9 cellular contexts compared by ENCODE assay signal in the genomic region with DNA sequence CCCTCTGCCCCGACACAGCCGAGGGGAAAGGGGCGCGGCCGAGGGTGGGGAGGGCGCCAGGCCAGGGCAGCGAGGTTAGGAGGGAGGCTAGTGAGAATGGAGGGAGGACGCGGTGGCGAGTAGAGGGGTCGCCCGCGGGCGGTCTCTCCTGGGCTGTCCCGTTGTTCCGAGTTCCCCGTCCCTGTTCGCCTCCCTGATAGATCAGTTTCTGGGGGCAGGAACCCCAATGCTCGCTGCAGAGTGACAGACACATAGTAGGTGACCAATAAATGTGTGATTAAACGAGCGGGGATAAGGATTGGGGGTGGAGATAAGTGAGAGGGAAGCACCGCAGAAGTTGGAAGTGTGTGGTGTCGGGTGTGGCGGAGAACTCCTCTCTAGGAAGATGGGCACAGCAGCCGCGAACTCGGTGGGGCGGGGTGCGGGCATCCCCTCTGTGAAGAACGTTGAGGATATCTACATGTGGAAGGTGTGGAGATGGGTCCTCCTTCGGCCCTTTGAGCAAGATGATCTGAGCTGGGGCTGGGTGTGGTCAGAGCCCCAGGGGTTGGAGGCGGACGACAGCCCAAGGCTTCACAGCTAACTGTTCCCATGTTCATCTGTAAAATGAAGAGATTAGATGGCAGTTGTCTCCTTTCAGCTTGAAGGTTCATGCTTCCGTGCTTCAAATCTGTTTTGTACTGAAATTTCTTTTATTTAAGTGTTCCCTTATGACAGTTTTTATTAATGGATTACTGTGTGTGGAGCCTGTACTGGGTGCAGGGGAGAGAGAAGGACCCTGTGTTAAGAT. TPM values are rescaled to one million over a fixed set of nuclear protein-coding genes. Genes with fewer than 3 reads are reported as not detected.
DNase-seq lines count a peak whose midpoint lies in the region; TF ChIP-seq lines count a peak whose summit lies in the region.
"Had no signal": no experiment of that assay in that cellular context is flagged by ENCODE, and none has a peak within 500 bp of the region (broad histone marks: within the 10 kb centered on the region; RNA-seq: fewer than 3 reads in every experiment).

No MANE protein-coding gene starts in this region.

- peaks cover 23% of the 10 kb centered on the region; the same call in 1 of the 2 replicates for H3K79me2 ChIP-seq in KMS-11 (ENCODE audit: insufficient read depth, low read depth)

- TF ChIP-seq POLR2A in GM10847 (IDR thresholded peaks at IDR 0.05; ENCODE audit: extremely low read depth, insufficient read length): peak; percentile 26
- no peak for TF ChIP-seq POLR2A in spleen (IDR thresholded peaks at IDR 0.05)

- in situ Hi-C loops in ACHN (cut with HindIII; ENCODE audit: low pct_ligation_motif_present, low pct_unique_long_range_greater_than_20kb, low sequenced_read_pairs): no loop called here

- DNase-seq in ACHN (peak; percentile 50), spleen (no peak), NCI-H2196 (lab: John Stamatoyannopoulos, UW; ENCODE audit: unreplicated experiment) (no peak), iPS-NIHi11 (ENCODE audit: low spot score) (no peak)

- peak overlapping the region; percentile 87 for H3K9ac ChIP-seq in KMS-11

- peak overlapping the region; percentile 57 for H3K27ac ChIP-seq in KMS-11
- peak overlapping the region; percentile 94 for H3K27ac ChIP-seq in angular gyrus (ENCODE audit: low read depth, low read length)
- H3K27ac ChIP-seq in spleen: peak overlapping the region; percentile 90 to 97 (median 93)

- 3 to 4% (median 3%) methylated on average over 23 to 34 of the region's 34 CpGs for WGBS in spleen, 5 donors

- TF ChIP-seq CTCF in KMS-11 (conservative IDR thresholded peaks at IDR 0.05; ENCODE audit: low read depth, low read length) (no peak), spleen (IDR thresholded peaks at IDR 0.05 in 8 of 11, conservative IDR thresholded peaks at IDR 0.05 in 3 of 11) (no peak)

- no peaks in the 10 kb centered on the region for H4K20me1 ChIP-seq in KMS-11 (ENCODE audit: insufficient read depth)

- peak overlapping the region; percentile 23 for H3K4me3 ChIP-seq in KMS-11 (IDR thresholded peaks at IDR 0.05; ENCODE audit: insufficient read depth, low read depth, low read length)
- peak overlapping the region; percentile 67 for H3K4me3 ChIP-seq in iPS-18c (ENCODE audit: insufficient read depth, low read depth, low read length)
- peak overlapping the region; percentile 85 to 96 (median 92) for H3K4me3 ChIP-seq in spleen

- intact Hi-C loops in spleen (cut with DNase I; ENCODE audit: low total_unique reads): no loop called here

- no peaks in the 10 kb centered on the region for H3K9me3 ChIP-seq in iPS-18c (ENCODE audit: control insufficient read depth, insufficient read depth, low read length)
- no peaks in the 10 kb centered on the region for H3K9me3 ChIP-seq in spleen

- H3K27me3 ChIP-seq in KMS-11 (ENCODE audit: insufficient read depth, low read depth) (no peaks in the 10 kb centered on the region), spleen (replicated peaks in 1 of 7) (no peaks in the 10 kb centered on the region)

- peak overlapping the region; percentile 72 for H3K4me2 ChIP-seq in KMS-11

- H3K36me3 ChIP-seq in KMS-11 (ENCODE audit: insufficient read depth): no peaks in the 10 kb centered on the region
- peaks cover 0 to 2% (median 0%) of the 10 kb centered on the region in 6 donors for H3K36me3 ChIP-seq in spleen

- H3K4me1 ChIP-seq in KMS-11 (ENCODE audit: low read depth, poor library complexity, severe bottlenecking) (peaks cover 67% of the 10 kb centered on the region), spleen (peaks cover 21 to 91% (median 61%) of the 10 kb centered on the region in 6 donors)

- peak overlapping the region; percentile 69 for H2AFZ ChIP-seq in KMS-11 (ENCODE audit: low read depth)

RNA-seq across cellular contexts. Expression of a gene that starts 0.7 kb away (rescaled TPM):
- total RNA-seq in spleen: 1 to 10 TPM; 2.2 to 5.7 (median 4.5) TPM
- polyA plus RNA-seq in spleen: 1 to 10 TPM; 2.0 to 2.9 (median 2.6) TPM

RNA-seq across cellular contexts. Expression of a gene that starts 11.2 kb away (rescaled TPM):
- total RNA-seq in spleen: 100 to 1,000 TPM in 6 of 7 donors, 10 to 100 TPM in 1; 99.3 to 126 (median 114) TPM
- polyA plus RNA-seq in spleen: 10 to 100 TPM; 47.9 to 75.7 (median 55.0) TPM

RNA-seq across cellular contexts. Expression of a gene that starts 38.4 kb away (rescaled TPM):
- 100 to 1,000 TPM in 3 of 7 donors, 10 to 100 TPM in 4; 39.7 to 117 (median 83.6) TPM for total RNA-seq in spleen
- 100 to 1,000 TPM; 165 to 292 (median 176) TPM for polyA plus RNA-seq in spleen
- total RNA-seq: NCI-H460 had no signal

RNA-seq across cellular contexts. Expression of a gene that starts 56.4 kb away (rescaled TPM):
- 10 to 100 TPM in 4 of 7 donors, 1 to 10 TPM in 3; 6.6 to 18.6 (median 10.8) TPM for total RNA-seq in spleen
- polyA plus RNA-seq in spleen: 1 to 10 TPM in 2 of 3 donors, under 1 TPM in 1; 0.78 to 2.6 (median 1.6) TPM
- total RNA-seq: NCI-H460 had no signal

RNA-seq across cellular contexts. Expression of a gene that starts 56.6 kb away (rescaled TPM):
- 10 to 100 TPM in 5 of 7 donors, 1 to 10 TPM in 2; 7.4 to 21.7 (median 14.3) TPM for total RNA-seq in spleen
- polyA plus RNA-seq in spleen: 10 to 100 TPM in 1 of 3 donors, 1 to 10 TPM in 2; 4.2 to 12.0 (median 7.3) TPM

Comparison
In these comparisons a context has a peak if more than half of its experiments do, and no peak if none do; other contexts are left out.
1. H3K4me3 ChIP-seq: peak in every context shown above with its lines; median percentile 92 in spleen; 67 in iPS-18c; 23 in KMS-11.